22 cellular contexts compared by ENCODE assay signal in the genomic region with DNA sequence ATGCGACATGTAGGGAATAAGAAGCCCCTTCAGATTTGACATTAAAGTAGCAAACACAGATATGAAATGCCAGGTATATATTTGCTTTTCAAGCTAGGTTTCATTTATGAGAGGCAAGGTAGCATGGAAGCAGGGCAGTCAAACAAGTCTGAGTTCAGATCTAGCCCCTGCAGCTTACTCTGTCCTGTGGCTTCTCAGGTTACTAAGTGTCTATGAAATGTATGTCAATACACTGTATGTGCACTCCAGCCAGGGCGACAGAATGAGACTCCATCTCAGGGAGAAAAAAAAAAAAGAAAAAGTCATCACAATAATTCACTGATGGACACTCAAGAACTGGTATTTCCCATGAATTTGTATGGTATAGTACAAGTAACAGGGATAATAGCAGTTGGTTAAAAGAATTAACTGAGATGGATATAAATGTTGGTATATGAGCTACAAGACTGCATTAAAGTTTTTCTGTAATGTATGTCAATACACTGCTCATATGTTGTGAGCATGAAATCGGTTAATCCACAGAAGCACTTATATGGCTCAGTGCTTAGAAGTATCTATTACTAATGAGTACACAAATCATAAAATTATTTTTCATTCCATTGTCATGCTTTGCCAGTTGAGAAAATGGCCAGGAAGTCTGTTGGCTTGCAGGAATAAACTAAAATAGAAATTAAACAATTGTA. TPM values are rescaled to one million over a fixed set of nuclear protein-coding genes. Genes with fewer than 3 reads are reported as not detected.
DNase-seq lines count a peak whose midpoint lies in the region; ATAC-seq, FAIRE-seq and TF ChIP-seq lines count a peak whose summit lies in the region.
"Had no signal": no experiment of that assay in that cellular context is flagged by ENCODE, and none has a peak within 500 bp of the region (broad histone marks: within the 10 kb centered on the region; RNA-seq: fewer than 3 reads in every experiment).

No MANE protein-coding gene starts in this region.

- ATAC-seq in CD4-positive, alpha-beta T cell (ENCODE audit: poor library complexity), result no peak
- ATAC-seq in T-helper 17 cell (no peak), foreskin keratinocyte (no peak)
- ATAC-seq: activated CD8-positive, alpha-beta memory T cell treated with anti-CD3 and anti-CD28 coated beads, Interleukin-2, amount 10 ng/mL, durations not matched to agents 7 days and 5 days; heart left ventricle; mucosa of descending colon; Panc1; right cardiac atrium had no signal

- H3K27me3 ChIP-seq in CD4-positive, alpha-beta T cell (ENCODE audit: control insufficient read depth, insufficient read depth, low read length), result no peaks in the 10 kb centered on the region
- no peaks in the 10 kb centered on the region for H3K27me3 ChIP-seq in foreskin keratinocyte
- H3K27me3 ChIP-seq: brain microvascular endothelial cell had no signal

- H3K36me3 Mint-ChIP-seq in CD4-positive, alpha-beta T cell (ENCODE audit: low read depth), result peaks cover 22% of the 10 kb centered on the region
- H3K36me3 Mint-ChIP-seq in T-helper 17 cell (ENCODE audit: low read depth), result peaks cover 2% of the 10 kb centered on the region
- H3K36me3 Mint-ChIP-seq: CD4-positive, CD25-positive, alpha-beta regulatory T cell had no signal

- peak overlapping the region; percentile 38 for H3K4me3 Mint-ChIP-seq in CD4-positive, alpha-beta T cell
- H3K4me3 Mint-ChIP-seq in T-helper 17 cell, result no peak overlapping the region
- H3K4me3 Mint-ChIP-seq: activated CD8-positive, alpha-beta memory T cell treated with anti-CD3 and anti-CD28 coated beads, Interleukin-2, amount 10 ng/mL, durations not matched to agents 7 days and 5 days; activated naive CD8-positive, alpha-beta T cell treated with anti-CD3 and anti-CD28 coated beads for 36 hours; HFFc6 had no signal

- CTCF ChIA-PET in CD4-positive, alpha-beta T cell (lab: Charles Lee), result interaction anchor here (1.1 to 6.4 kb wide), 2 partner anchors 42 to 313 kb away, joined by 3 to 33 read pairs; no protein-coding TSS in a partner anchor
- CTCF ChIA-PET in RWPE1 (lab: Yijun Ruan, JAX), result interaction anchor here (0.6 kb wide), 1 partner anchor 374 kb away, joined by 3 read pairs; no protein-coding TSS in a partner anchor

- FAIRE-seq in urothelium cell line (lab: Jason Lieb, UNC), result no peak

- no peak for DNase-seq in CD4-positive, alpha-beta T cell
- DNase-seq in DMS79 treated with DMSO at 0.1 percent for 48 hours (lab: John Stamatoyannopoulos, UW) (peak; percentile 91), NCI-H2107 (lab: John Stamatoyannopoulos, UW) (peak; percentile 13), T-helper 17 cell (no peak), RWPE1 (ENCODE audit: low spot score) (no peak), foreskin keratinocyte (no peak), urothelium cell line (ENCODE audit: low spot score) (no peak), middle frontal gyrus (ENCODE audit: extremely low spot score, low spot score) (no peak)
- DNase-seq: activated CD4-positive, alpha-beta T cell treated with anti-CD3 and anti-CD28 coated beads for 48 hours; activated CD8-positive, alpha-beta memory T cell treated with anti-CD3 and anti-CD28 coated beads, Interleukin-2, amount 10 ng/mL, durations not matched to agents 7 days and 5 days; activated naive CD8-positive, alpha-beta T cell treated with anti-CD3 and anti-CD28 coated beads for 36 hours; brain microvascular endothelial cell; CD4-positive, CD25-positive, alpha-beta regulatory T cell; cortex of kidney; heart left ventricle; HFFc6; KBM-7; left ventricle myocardium inferior; mucosa of descending colon; NCI-H774; right cardiac atrium had no signal

- no peak overlapping the region for H3K27ac ChIP-seq in CD4-positive, alpha-beta T cell (ENCODE audit: low read depth, low read length)
- H3K27ac ChIP-seq in RWPE1 (no peak overlapping the region), foreskin keratinocyte (no peak overlapping the region)
- H3K27ac ChIP-seq: brain microvascular endothelial cell, heart left ventricle, left ventricle myocardium inferior had no signal

- H3K4me1 Mint-ChIP-seq in CD4-positive, alpha-beta T cell (ENCODE audit: low read depth), result peaks cover 23% of the 10 kb centered on the region
- H3K4me1 Mint-ChIP-seq in T-helper 17 cell, result peaks cover 12% of the 10 kb centered on the region

- no peak for TF ChIP-seq CTCF in CD4-positive, alpha-beta T cell (IDR thresholded peaks at IDR 0.05)
- TF ChIP-seq CTCF in RWPE1 (conservative IDR thresholded peaks at IDR 0.05; ENCODE audit: low read depth) (no peak), foreskin keratinocyte (conservative IDR thresholded peaks at IDR 0.05) (no peak)

- H3K9me3 Mint-ChIP-seq in CD4-positive, alpha-beta T cell, result no peaks in the 10 kb centered on the region
- H3K9me3 Mint-ChIP-seq: activated naive CD8-positive, alpha-beta T cell treated with anti-CD3 and anti-CD28 coated beads for 36 hours; CD4-positive, CD25-positive, alpha-beta regulatory T cell; HFFc6 had no signal

- no peaks in the 10 kb centered on the region for H3K9me3 ChIP-seq in CD4-positive, alpha-beta T cell (ENCODE audit: control insufficient read depth, low read length)
- no peaks in the 10 kb centered on the region for H3K9me3 ChIP-seq in T-helper 17 cell (ENCODE audit: control insufficient read depth, low read length, poor library complexity, severe bottlenecking)
- H3K9me3 ChIP-seq: heart left ventricle, left ventricle myocardium inferior, mucosa of descending colon had no signal

- H3K27me3 Mint-ChIP-seq in CD4-positive, alpha-beta T cell, result peaks cover 2% of the 10 kb centered on the region
- peaks cover 7% of the 10 kb centered on the region for H3K27me3 Mint-ChIP-seq in T-helper 17 cell
- H3K27me3 Mint-ChIP-seq: activated naive CD8-positive, alpha-beta T cell treated with anti-CD3 and anti-CD28 coated beads for 36 hours had no signal

- intact Hi-C loops in CD4-positive, alpha-beta T cell (cut with DNase I, micrococcal nuclease), result loop anchor here in 1 of 2 experiments (5.0 to 10.0 kb wide), 3 partner anchors 54 to 754 kb away; partner anchors contain the start of gene NLK

- H3K4me1 ChIP-seq in foreskin keratinocyte, result peaks cover 3% of the 10 kb centered on the region

- POLR2A ChIA-PET in CD4-positive, alpha-beta T cell (lab: Charles Lee), result interaction anchor here (0.6 kb wide), 1 partner anchor 26 kb away, joined by 3 read pairs; no protein-coding TSS in a partner anchor
- POLR2A ChIA-PET in RWPE1 (lab: Yijun Ruan, JAX; ENCODE audit: low non-redundant PET), result no interaction called here

- peak overlapping the region; percentile 54 for H3K27ac Mint-ChIP-seq in CD4-positive, alpha-beta T cell
- peak overlapping the region; percentile 24 for H3K27ac Mint-ChIP-seq in T-helper 17 cell
- H3K27ac Mint-ChIP-seq: activated CD8-positive, alpha-beta memory T cell treated with anti-CD3 and anti-CD28 coated beads, Interleukin-2, amount 10 ng/mL, durations not matched to agents 7 days and 5 days; activated naive CD8-positive, alpha-beta T cell treated with anti-CD3 and anti-CD28 coated beads for 36 hours; HFFc6 had no signal

RNA-seq across cellular contexts. Expression of gene WSB1, which starts 2.9 kb away (rescaled TPM):
- 100 to 1,000 TPM in 1 of 2 experiments, 10 to 100 TPM in 1; 99.4 to 104 TPM for total RNA-seq in CD4-positive, alpha-beta T cell
- total RNA-seq in T-helper 17 cell (100 to 1,000 TPM; 137 to 146 TPM), foreskin keratinocyte (41.5 and 44.3 TPM in 2 replicates)
- 11.6 and 14.1 TPM in 2 replicates for polyA plus RNA-seq in foreskin keratinocyte

Comparison
In these comparisons a context has a peak if more than half of its experiments do, and no peak if none do; other contexts are left out.
1. DNase-seq: peak in DMS79 treated with DMSO at 0.1 percent for 48 hours (single experiment) and NCI-H2107 (single experiment); none in CD4-positive, alpha-beta T cell (0 of 10), T-helper 17 cell (0 of 3), RWPE1 (single experiment), foreskin keratinocyte (0 of 2), urothelium cell line (single experiment) and middle frontal gyrus (single experiment).